ENCODE assay signal across 28 cellular contexts in genomic region chr7:142933624-142934023, GRCh38. TPM values are rescaled to one million over a fixed set of nuclear protein-coding genes. Genes with fewer than 3 reads are reported as not detected.
"Had no signal": no experiment of that assay in that cellular context is flagged by ENCODE, and none has a peak within 500 bp of the region (broad histone marks: within the 10 kb centered on the region; RNA-seq: fewer than 3 reads in every experiment).

TSS of gene TRPV5 (minus strand) at chr7:142933746. CDS start at chr7:142933459, 287 bp downstream.

- H3K4me1 Mint-ChIP-seq: activated B cell treated with CpG ODN at 0.5 μM for 24 hours; activated CD4-positive, alpha-beta T cell treated with anti-CD3 and anti-CD28 coated beads, Interleukin-2, amount 10 ng/mL, durations not matched to agents 24 days and 14 days; activated CD8-positive, alpha-beta memory T cell treated with anti-CD3 and anti-CD28 coated beads, Interleukin-2, amount 10 ng/mL, durations not matched to agents 7 days and 5 days had no signal

- ATAC-seq: activated CD8-positive, alpha-beta memory T cell treated with anti-CD3 and anti-CD28 coated beads, Interleukin-2, amount 10 ng/mL, durations not matched to agents 7 days and 5 days; T-helper 17 cell had no signal

- H3K27me3 Mint-ChIP-seq: activated CD4-positive, alpha-beta T cell treated with anti-CD3 and anti-CD28 coated beads, Interleukin-2, amount 10 ng/mL, durations not matched to agents 24 days and 14 days; activated naive CD8-positive, alpha-beta T cell had no signal

- H3K27ac ChIP-seq: brain microvascular endothelial cell, cardiac muscle cell had no signal

- H3K4me3 Mint-ChIP-seq: activated B cell treated with CpG ODN at 0.5 μM for 24 hours; activated CD4-positive, alpha-beta T cell treated with anti-CD3 and anti-CD28 coated beads, Interleukin-2, amount 10 ng/mL, durations not matched to agents 24 days and 14 days; activated CD8-positive, alpha-beta memory T cell treated with anti-CD3 and anti-CD28 coated beads, Interleukin-2, amount 10 ng/mL, durations not matched to agents 7 days and 5 days; activated naive CD8-positive, alpha-beta T cell; activated T-cell treated with anti-CD3 and anti-CD28 coated beads, Interleukin-2, amount 50 U/mL, for 24 hours; activated T-helper 1 cell treated with anti-CD3 and anti-CD28 coated beads, Interleukin-12 subunit alpha, Interleukin-12 subunit beta, Interleukin-2, Interleukin-4 antibody, amounts not matched to agents 30 ng/mL and 10 ng/mL and 1 ng/mL, durations not matched to agents 14 hours and 24 hours and 36 hours; T-helper 17 cell had no signal

- DNase-seq: activated B cell treated with CpG ODN at 0.5 μM for 24 hours; activated CD4-positive, alpha-beta T cell treated with anti-CD3 and anti-CD28 coated beads for 1 hour; activated CD4-positive, alpha-beta T cell treated with anti-CD3 and anti-CD28 coated beads, Interleukin-2, amount 10 ng/mL, durations not matched to agents 24 days and 14 days; activated CD4-positive, alpha-beta T cell treated with anti-CD3 and anti-CD28 coated beads, Interleukin-2, amount 50 U/mL, for 48 hours; activated CD8-positive, alpha-beta memory T cell treated with anti-CD3 and anti-CD28 coated beads, Interleukin-2, amount 10 ng/mL, durations not matched to agents 7 days and 5 days; activated effector memory CD4-positive, alpha-beta T cell treated with Interleukin-2 at 50 U/mL for 16 hours; activated naive CD4-positive, alpha-beta T cell; activated T-cell treated with anti-CD3 and anti-CD28 coated beads, Interleukin-2, amount 50 U/mL, for 24 hours; brain microvascular endothelial cell; cerebellar nuclear complex; KG1; MV-4-11; NCI-H1092 treated with DMSO at 0.1 percent for 48 hours; NCI-H1417 treated with DMSO at 0.1 percent for 48 hours; NCI-H1694; NCI-H2029 treated with DMSO at 0.1 percent for 48 hours; NCI-H446 treated with DMSO at 0.1 percent for 48 hours; NCI-H524 treated with DMSO at 0.1 percent for 48 hours; NCI-H748 treated with DMSO at 0.1 percent for 48 hours; SIG-M5; T-helper 17 cell; T-helper 9 cell had no signal

- H3K9me3 Mint-ChIP-seq: activated B cell treated with CpG ODN at 0.5 μM for 24 hours; activated CD4-positive, alpha-beta T cell treated with anti-CD3 and anti-CD28 coated beads, Interleukin-2, amount 10 ng/mL, durations not matched to agents 24 days and 14 days; activated T-cell treated with anti-CD3 and anti-CD28 coated beads, Interleukin-2, amount 50 U/mL, for 24 hours; activated T-helper 1 cell treated with anti-CD3 and anti-CD28 coated beads, Interleukin-12 subunit alpha, Interleukin-12 subunit beta, Interleukin-2, Interleukin-4 antibody, amounts not matched to agents 30 ng/mL and 10 ng/mL and 1 ng/mL, durations not matched to agents 14 hours and 24 hours and 36 hours had no signal

- H3K27me3 ChIP-seq: brain microvascular endothelial cell, cardiac muscle cell had no signal

- H3K27ac Mint-ChIP-seq: activated B cell treated with CpG ODN at 0.5 μM for 24 hours; activated CD4-positive, alpha-beta T cell treated with anti-CD3 and anti-CD28 coated beads, Interleukin-2, amount 10 ng/mL, durations not matched to agents 24 days and 14 days; activated CD8-positive, alpha-beta memory T cell treated with anti-CD3 and anti-CD28 coated beads, Interleukin-2, amount 10 ng/mL, durations not matched to agents 7 days and 5 days; activated naive CD8-positive, alpha-beta T cell; activated T-cell treated with anti-CD3 and anti-CD28 coated beads, Interleukin-2, amount 50 U/mL, for 24 hours; activated T-helper 1 cell treated with anti-CD3 and anti-CD28 coated beads, Interleukin-12 subunit alpha, Interleukin-12 subunit beta, Interleukin-2, Interleukin-4 antibody, amounts not matched to agents 30 ng/mL and 10 ng/mL and 1 ng/mL, durations not matched to agents 14 hours and 24 hours and 36 hours; T-helper 17 cell had no signal

- H3K4me3 ChIP-seq: cardiac muscle cell had no signal

- H3K36me3 ChIP-seq: brain microvascular endothelial cell, cardiac muscle cell had no signal

- H3K36me3 Mint-ChIP-seq: activated CD8-positive, alpha-beta memory T cell treated with anti-CD3 and anti-CD28 coated beads, Interleukin-2, amount 10 ng/mL, durations not matched to agents 7 days and 5 days; activated naive CD8-positive, alpha-beta T cell had no signal

RNA-seq across cellular contexts. Expression of gene TRPV5, which starts in this region (rescaled TPM):
- total RNA-seq: activated CD4-positive, alpha-beta T cell treated with anti-CD3 and anti-CD28 coated beads, Interleukin-2, amount 10 ng/mL, durations not matched to agents 24 days and 14 days; activated CD8-positive, alpha-beta memory T cell treated with anti-CD3 and anti-CD28 coated beads, Interleukin-2, amount 10 ng/mL, durations not matched to agents 7 days and 5 days; activated T-helper 1 cell treated with anti-CD3 and anti-CD28 coated beads, Interleukin-12 subunit alpha, Interleukin-12 subunit beta, Interleukin-2, Interleukin-4 antibody, amounts not matched to agents 30 ng/mL and 10 ng/mL and 1 ng/mL, durations not matched to agents 14 hours and 24 hours and 36 hours; cardiac muscle cell; LHCN-M2; MCF 10A; RPMI7951; T-helper 17 cell had no signal
- polyA plus RNA-seq: cardiac muscle cell had no signal
